Comparison of ENCODE assay signal across 1 cellular context in the genomic region with DNA sequence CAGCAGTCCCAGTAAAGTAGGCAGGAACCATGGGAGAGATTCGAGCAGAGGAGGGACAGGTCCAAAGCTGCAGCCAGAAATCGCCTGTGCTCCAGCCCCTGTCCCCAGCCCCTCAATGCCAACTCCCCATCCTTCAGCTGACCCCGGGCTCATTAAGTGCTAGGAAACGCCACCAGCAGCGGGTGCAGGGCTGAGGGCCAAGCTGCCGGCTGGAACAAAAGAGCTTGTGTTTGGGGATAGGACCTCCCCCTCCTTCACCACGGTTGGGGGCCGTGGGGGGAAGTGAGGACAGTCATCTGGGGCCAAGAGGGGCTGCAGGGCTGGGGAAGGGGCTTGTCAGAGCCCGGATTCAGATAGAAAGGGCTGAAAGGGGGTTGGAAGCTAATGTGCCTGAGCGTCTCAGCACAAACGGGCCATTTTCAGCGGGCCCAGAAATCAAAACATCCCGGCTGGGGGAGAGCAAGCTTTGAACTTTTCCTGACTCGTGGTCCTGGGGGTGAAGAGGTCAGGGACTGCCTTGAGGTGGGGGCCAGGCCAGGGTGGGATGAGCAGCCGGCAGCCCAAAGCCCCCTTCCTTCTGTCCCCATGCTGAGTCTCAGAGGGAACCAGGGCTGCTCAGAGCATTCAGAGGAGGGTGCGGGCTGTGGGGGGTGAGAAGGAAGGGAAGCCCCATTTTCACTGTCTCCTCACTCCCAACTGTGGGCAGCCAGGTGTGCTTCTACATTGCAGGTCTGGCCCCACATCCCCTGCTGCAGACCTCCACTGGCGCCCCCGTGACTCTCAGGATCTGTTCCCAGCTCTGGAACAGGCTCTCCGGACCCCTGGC.
TF ChIP-seq lines count a peak whose summit lies in the region.

No MANE protein-coding gene starts in this region.

TF ChIP-seq in WTC11, 78 proteins besides CTCF, POLR2A, EP300 and RAD21:
- TF ChIP-seq, protein P1, sequence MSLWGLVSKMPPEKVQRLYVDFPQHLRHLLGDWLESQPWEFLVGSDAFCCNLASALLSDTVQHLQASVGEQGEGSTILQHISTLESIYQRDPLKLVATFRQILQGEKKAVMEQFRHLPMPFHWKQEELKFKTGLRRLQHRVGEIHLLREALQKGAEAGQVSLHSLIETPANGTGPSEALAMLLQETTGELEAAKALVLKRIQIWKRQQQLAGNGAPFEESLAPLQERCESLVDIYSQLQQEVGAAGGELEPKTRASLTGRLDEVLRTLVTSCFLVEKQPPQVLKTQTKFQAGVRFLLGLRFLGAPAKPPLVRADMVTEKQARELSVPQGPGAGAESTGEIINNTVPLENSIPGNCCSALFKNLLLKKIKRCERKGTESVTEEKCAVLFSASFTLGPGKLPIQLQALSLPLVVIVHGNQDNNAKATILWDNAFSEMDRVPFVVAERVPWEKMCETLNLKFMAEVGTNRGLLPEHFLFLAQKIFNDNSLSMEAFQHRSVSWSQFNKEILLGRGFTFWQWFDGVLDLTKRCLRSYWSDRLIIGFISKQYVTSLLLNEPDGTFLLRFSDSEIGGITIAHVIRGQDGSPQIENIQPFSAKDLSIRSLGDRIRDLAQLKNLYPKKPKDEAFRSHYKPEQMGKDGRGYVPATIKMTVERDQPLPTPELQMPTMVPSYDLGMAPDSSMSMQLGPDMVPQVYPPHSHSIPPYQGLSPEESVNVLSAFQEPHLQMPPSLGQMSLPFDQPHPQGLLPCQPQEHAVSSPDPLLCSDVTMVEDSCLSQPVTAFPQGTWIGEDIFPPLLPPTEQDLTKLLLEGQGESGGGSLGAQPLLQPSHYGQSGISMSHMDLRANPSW (CRISPR knock-in tag; conservative IDR thresholded peaks at IDR 0.05; ENCODE audit: low read depth): no peak
- TF ChIP-seq RELA (CRISPR knock-in tag; IDR thresholded peaks at IDR 0.05; ENCODE audit: borderline replicate concordance) (no peak), GABPB1 (CRISPR knock-in tag; IDR thresholded peaks at IDR 0.05) (no peak), AFF4 (CRISPR knock-in tag; IDR thresholded peaks at IDR 0.05; ENCODE audit: borderline replicate concordance) (no peak), CREM (CRISPR knock-in tag; IDR thresholded peaks at IDR 0.05) (no peak), FOXP1 (CRISPR knock-in tag; IDR thresholded peaks at IDR 0.05; ENCODE audit: borderline replicate concordance) (no peak), PRRX2 (CRISPR knock-in tag; IDR thresholded peaks at IDR 0.05) (no peak), CBFB (CRISPR knock-in tag; IDR thresholded peaks at IDR 0.05; ENCODE audit: low read depth) (no peak), PREB (CRISPR knock-in tag; IDR thresholded peaks at IDR 0.05; ENCODE audit: borderline replicate concordance) (no peak), MLX (CRISPR knock-in tag; IDR thresholded peaks at IDR 0.05) (no peak), RORB (CRISPR knock-in tag; IDR thresholded peaks at IDR 0.05) (no peak)
- TF ChIP-seq, protein P2, sequence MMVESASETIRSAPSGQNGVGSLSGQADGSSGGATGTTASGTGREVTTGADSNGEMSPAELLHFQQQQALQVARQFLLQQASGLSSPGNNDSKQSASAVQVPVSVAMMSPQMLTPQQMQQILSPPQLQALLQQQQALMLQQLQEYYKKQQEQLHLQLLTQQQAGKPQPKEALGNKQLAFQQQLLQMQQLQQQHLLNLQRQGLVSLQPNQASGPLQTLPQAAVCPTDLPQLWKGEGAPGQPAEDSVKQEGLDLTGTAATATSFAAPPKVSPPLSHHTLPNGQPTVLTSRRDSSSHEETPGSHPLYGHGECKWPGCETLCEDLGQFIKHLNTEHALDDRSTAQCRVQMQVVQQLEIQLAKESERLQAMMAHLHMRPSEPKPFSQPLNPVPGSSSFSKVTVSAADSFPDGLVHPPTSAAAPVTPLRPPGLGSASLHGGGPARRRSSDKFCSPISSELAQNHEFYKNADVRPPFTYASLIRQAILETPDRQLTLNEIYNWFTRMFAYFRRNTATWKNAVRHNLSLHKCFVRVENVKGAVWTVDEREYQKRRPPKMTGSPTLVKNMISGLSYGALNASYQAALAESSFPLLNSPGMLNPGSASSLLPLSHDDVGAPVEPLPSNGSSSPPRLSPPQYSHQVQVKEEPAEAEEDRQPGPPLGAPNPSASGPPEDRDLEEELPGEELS (CRISPR knock-in tag; IDR thresholded peaks at IDR 0.05): no peak
- TF ChIP-seq, protein P3, sequence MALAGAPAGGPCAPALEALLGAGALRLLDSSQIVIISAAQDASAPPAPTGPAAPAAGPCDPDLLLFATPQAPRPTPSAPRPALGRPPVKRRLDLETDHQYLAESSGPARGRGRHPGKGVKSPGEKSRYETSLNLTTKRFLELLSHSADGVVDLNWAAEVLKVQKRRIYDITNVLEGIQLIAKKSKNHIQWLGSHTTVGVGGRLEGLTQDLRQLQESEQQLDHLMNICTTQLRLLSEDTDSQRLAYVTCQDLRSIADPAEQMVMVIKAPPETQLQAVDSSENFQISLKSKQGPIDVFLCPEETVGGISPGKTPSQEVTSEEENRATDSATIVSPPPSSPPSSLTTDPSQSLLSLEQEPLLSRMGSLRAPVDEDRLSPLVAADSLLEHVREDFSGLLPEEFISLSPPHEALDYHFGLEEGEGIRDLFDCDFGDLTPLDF (CRISPR knock-in tag; IDR thresholded peaks at IDR 0.05): no peak
- TF ChIP-seq, protein P4, sequence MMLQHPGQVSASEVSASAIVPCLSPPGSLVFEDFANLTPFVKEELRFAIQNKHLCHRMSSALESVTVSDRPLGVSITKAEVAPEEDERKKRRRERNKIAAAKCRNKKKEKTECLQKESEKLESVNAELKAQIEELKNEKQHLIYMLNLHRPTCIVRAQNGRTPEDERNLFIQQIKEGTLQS (CRISPR knock-in tag; conservative IDR thresholded peaks at IDR 0.05): no peak
